In the genomic region with DNA sequence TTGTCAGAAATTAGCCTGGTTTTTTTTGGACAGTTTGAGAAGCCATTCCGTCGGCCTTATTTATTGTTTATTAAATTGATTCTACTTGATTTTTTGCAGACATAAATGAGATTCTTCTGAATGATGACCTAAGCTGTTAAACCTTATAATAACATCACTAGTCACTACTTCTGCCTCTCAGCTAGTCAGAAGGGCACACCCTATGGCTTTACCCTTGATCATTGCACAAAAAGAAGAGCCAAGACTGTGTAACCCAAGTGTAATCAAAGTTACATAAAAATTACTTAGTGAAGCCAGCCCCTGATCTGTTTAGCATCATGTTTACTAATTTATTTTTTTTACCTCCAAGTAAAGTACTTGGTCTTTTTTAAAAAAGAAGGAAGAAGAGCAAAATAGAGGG, we compare ENCODE assay signal across 24 cellular contexts.
"Had no signal": no experiment of that assay in that cellular context is flagged by ENCODE, and none has a peak within 500 bp of the region (broad histone marks: within the 10 kb centered on the region; RNA-seq: fewer than 3 reads in every experiment).

No MANE protein-coding gene starts in this region.

- H3K36me3 ChIP-seq: left ventricle myocardium inferior, ovary, stomach, thyroid gland, upper lobe of right lung had no signal

- ATAC-seq: mucosa of descending colon; naive thymus-derived CD4-positive, alpha-beta T cell; natural killer cell treated with Interleukin-12 subunit alpha and Interleukin-12 subunit beta and Interleukin-15 and Interleukin-18, amount 100 ng/mL, for 72 hours; right cardiac atrium; sciatic nerve; stimulated activated naive B cell treated with anti-CD40 and anti-IgM and Interleukin-4, amounts not matched to agents 10 μg/mL and 1 μg/mL and 100 μg/mL, for 72 hours; stimulated activated naive CD8-positive, alpha-beta T cell treated with anti-CD3 and anti-CD28 coated beads, Interleukin-15, Interleukin-2, amounts not matched to agents 100 U/mL and 50 U/mL, for 24 hours; upper lobe of right lung had no signal

- H3K4me3 ChIP-seq: left ventricle myocardium inferior, lung, mucosa of descending colon, ovary, skin epidermis, stomach, testis, thyroid gland, upper lobe of right lung had no signal

- H3K27me3 ChIP-seq: ovary, stomach, testis, thyroid gland, upper lobe of right lung had no signal

- DNase-seq: hypothalamus; immature natural killer cell; islet precursor cell; left ventricle myocardium inferior; midbrain; mucosa of descending colon; naive thymus-derived CD4-positive, alpha-beta T cell; ovary; right cardiac atrium; stimulated activated CD4-positive, alpha-beta T cell treated with anti-CD3 and anti-CD28 coated beads, Interleukin-12 subunit alpha, Interleukin-12 subunit beta, amount 100 ng/mL, for 4 hours; stimulated activated CD4-positive, alpha-beta T cell treated with anti-CD3 and anti-CD28 coated beads, Interleukin-15, amount 100 ng/mL, for 24 hours; stimulated activated CD4-positive, alpha-beta T cell treated with anti-CD3 and anti-CD28 coated beads, Interleukin-2, amount 100 ng/mL, for 24 hours; stimulated activated CD4-positive, alpha-beta T cell treated with anti-CD3 and anti-CD28 coated beads, Interleukin-4, amount 100 ng/mL, for 1 hour; stimulated activated naive B cell treated with anti-CD40 and anti-IgM and Interleukin-4, amounts not matched to agents 10 μg/mL and 1 μg/mL and 100 μg/mL, for 72 hours; stimulated activated naive CD8-positive, alpha-beta T cell treated with anti-CD3 and anti-CD28 coated beads, Interleukin-15, Interleukin-2, amounts not matched to agents 100 U/mL and 50 U/mL, for 24 hours; stomach; testis; thyroid gland; trophoblast cell; upper lobe of right lung had no signal

- H3K9me3 ChIP-seq: left ventricle myocardium inferior, mucosa of descending colon, ovary, stomach, testis, thyroid gland, upper lobe of right lung had no signal

- H3K27ac ChIP-seq: left ventricle myocardium inferior, ovary, skin epidermis, stomach, testis, thyroid gland, upper lobe of right lung had no signal

- H3K4me1 ChIP-seq: left ventricle myocardium inferior, stomach, testis, upper lobe of right lung had no signal
